ENCODE assay signal across 13 cellular contexts in the genomic region with DNA sequence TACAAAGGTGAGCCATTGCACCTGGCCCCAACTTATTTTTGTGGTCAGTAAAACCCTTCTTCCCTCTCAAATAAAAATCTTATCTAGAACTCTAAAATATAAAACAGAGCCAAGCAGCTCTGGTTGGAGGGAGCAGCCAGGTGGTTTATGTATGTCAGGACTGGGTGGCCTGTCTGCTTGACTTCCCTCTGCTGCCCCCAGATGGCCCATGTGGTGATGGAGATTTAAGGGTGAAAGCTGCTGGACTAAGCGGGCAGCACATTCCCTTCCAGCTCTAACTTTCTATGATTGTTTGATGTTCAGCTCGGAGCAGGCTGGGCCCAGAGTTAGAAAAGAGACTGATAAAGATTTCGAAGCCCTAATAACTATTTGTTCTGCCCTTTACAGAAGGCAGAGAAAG. TPM values are rescaled to one million over a fixed set of nuclear protein-coding genes. Genes with fewer than 3 reads are reported as not detected.
DNase-seq lines count a peak whose midpoint lies in the region; ATAC-seq and TF ChIP-seq lines count a peak whose summit lies in the region.
"Had no signal": no experiment of that assay in that cellular context is flagged by ENCODE, and none has a peak within 500 bp of the region (broad histone marks: within the 10 kb centered on the region; RNA-seq: fewer than 3 reads in every experiment).

No MANE protein-coding gene starts in this region.

- peak overlapping the region; percentile 97 for H3K27ac ChIP-seq in RWPE1
- H3K27ac ChIP-seq: pancreas had no signal

- intact Hi-C loops in posterior cingulate gyrus (cut with DNase I), result no loop called here

- DNase-seq in NCI-H2196 (lab: John Stamatoyannopoulos, UW; ENCODE audit: unreplicated experiment) (peak; percentile 15), NCI-H2196 treated with DMSO at 0.1 percent for 48 hours (lab: John Stamatoyannopoulos, UW; ENCODE audit: unreplicated experiment) (no peak), RWPE1 (ENCODE audit: low spot score) (no peak), epithelial cell of proximal tubule (ENCODE audit: low read depth) (no peak), posterior cingulate gyrus (peak in 7 of 10 donors; percentile 53 to 92 (median 65)), GM03348 (ENCODE audit: low spot score) (no peak), DMS114 treated with DMSO at 0.1 percent for 48 hours (lab: John Stamatoyannopoulos, UW; ENCODE audit: unreplicated experiment) (no peak)
- DNase-seq: activated CD8-positive, alpha-beta memory T cell treated with anti-CD3 and anti-CD28 coated beads, Interleukin-2, amount 50 U/mL, for 4 hours; Calu3; pancreas had no signal

- TF ChIP-seq CTCF in RWPE1 (conservative IDR thresholded peaks at IDR 0.05; ENCODE audit: low read depth) (no peak), epithelial cell of proximal tubule (conservative IDR thresholded peaks at IDR 0.05; ENCODE audit: low read depth, low read length) (peak; percentile 27)

- POLR2A ChIA-PET in RWPE1 (lab: Yijun Ruan, JAX; ENCODE audit: low non-redundant PET), result no interaction called here

- no peak overlapping the region for H3K4me3 ChIP-seq in epithelial cell of proximal tubule (ENCODE audit: low read depth, low read length)
- H3K4me3 ChIP-seq: adrenal gland, pancreas had no signal

- CTCF ChIA-PET in RWPE1 (lab: Yijun Ruan, JAX), result interaction anchor here (0.6 kb wide), 2 partner anchors 99 to 226 kb away, joined by 5 read pairs; no protein-coding TSS in a partner anchor

- ATAC-seq in HG02970 (IDR thresholded peaks at IDR 0.05; ENCODE audit: low FRiP score, unreplicated experiment), result no peak
- ATAC-seq: pancreas, Right ventricle myocardium inferior had no signal

RNA-seq across cellular contexts. Expression of gene PAQR6, which starts 11.9 kb away (rescaled TPM):
- total RNA-seq in epithelial cell of proximal tubule, result 1.4 and 1.5 TPM in 2 replicates

RNA-seq across cellular contexts. Expression of gene BGLAP, which starts 17.8 kb away (rescaled TPM):
- 0.29 TPM in 1 of 2 replicates, not detected in the other for total RNA-seq in epithelial cell of proximal tubule

RNA-seq across cellular contexts. Expression of gene SMG5, which starts 22.8 kb away (rescaled TPM):
- 77.4 and 96.9 TPM in 2 replicates for total RNA-seq in epithelial cell of proximal tubule

RNA-seq across cellular contexts. Expression of gene TMEM79, which starts 24.3 kb away (rescaled TPM):
- 2.1 and 3.9 TPM in 2 replicates for total RNA-seq in epithelial cell of proximal tubule

RNA-seq across cellular contexts. Expression of gene GLMP, which starts 35.7 kb away (rescaled TPM):
- 47.9 and 66.3 TPM in 2 replicates for total RNA-seq in epithelial cell of proximal tubule

Comparison
In these comparisons a context has a peak if more than half of its experiments do, and no peak if none do; other contexts are left out.
1. DNase-seq: peak in NCI-H2196 (single experiment) and posterior cingulate gyrus (7 of 10); none in NCI-H2196 treated with DMSO at 0.1 percent for 48 hours (single experiment), RWPE1 (single experiment), epithelial cell of proximal tubule (single experiment), GM03348 (single experiment) and DMS114 treated with DMSO at 0.1 percent for 48 hours (single experiment).